ENCODE assay signal across 11 cellular contexts in genomic region chr9:113012492-113012891, GRCh38. TPM values are rescaled to one million over a fixed set of nuclear protein-coding genes. Genes with fewer than 3 reads are reported as not detected.
DNase-seq lines count a peak whose midpoint lies in the region; ATAC-seq and TF ChIP-seq lines count a peak whose summit lies in the region.
"Had no signal": no experiment of that assay in that cellular context is flagged by ENCODE, and none has a peak within 500 bp of the region (broad histone marks: within the 10 kb centered on the region; RNA-seq: fewer than 3 reads in every experiment).

No MANE protein-coding gene starts in this region.

- H3K36me3 ChIP-seq in heart left ventricle (no peaks in the 10 kb centered on the region), brain microvascular endothelial cell (replicated peaks) (no peaks in the 10 kb centered on the region), left lung (no peaks in the 10 kb centered on the region), tibial artery (peaks cover 0 to 21% (median 3%) of the 10 kb centered on the region in 3 donors), thyroid gland (no peaks in the 10 kb centered on the region)
- H3K36me3 ChIP-seq: BLaER1 had no signal

- TF ChIP-seq POLR2A in heart left ventricle (IDR thresholded peaks at IDR 0.05) = no peak
- TF ChIP-seq POLR2A in thyroid gland (IDR thresholded peaks at IDR 0.05) = no peak

- no peak overlapping the region for H3K27ac ChIP-seq in heart left ventricle
- H3K27ac ChIP-seq in brain microvascular endothelial cell = no peak overlapping the region
- no peak overlapping the region for H3K27ac ChIP-seq in left lung
- H3K27ac ChIP-seq in tibial artery = no peak overlapping the region
- H3K27ac ChIP-seq in thyroid gland = no peak overlapping the region
- H3K27ac ChIP-seq: BLaER1 had no signal

- peak overlapping the region; percentile 17 to 64 (median 46) for H3K4me3 ChIP-seq in heart left ventricle
- peak overlapping the region; percentile 62 for H3K4me3 ChIP-seq in brain microvascular endothelial cell (ENCODE audit: low read depth, low read length)
- peak overlapping the region; percentile 16 to 29 for H3K4me3 ChIP-seq in left lung
- peak overlapping the region; percentile 33 to 43 for H3K4me3 ChIP-seq in tibial artery
- H3K4me3 ChIP-seq in thyroid gland (replicated peaks in 1 of 3) = no peak overlapping the region
- H3K4me3 ChIP-seq: BLaER1 had no signal

- H3K4me1 ChIP-seq in heart left ventricle = no peaks in the 10 kb centered on the region
- no peaks in the 10 kb centered on the region for H3K4me1 ChIP-seq in left lung
- H3K4me1 ChIP-seq in tibial artery = peaks cover 0 to 3% (median 0%) of the 10 kb centered on the region in 4 donors
- no peaks in the 10 kb centered on the region for H3K4me1 ChIP-seq in thyroid gland
- H3K4me1 ChIP-seq: BLaER1 had no signal

- intact Hi-C loops in heart left ventricle (cut with DNase I) = no loop called here
- intact Hi-C loops in left cardiac atrium (cut with DNase I) = no loop called here
- intact Hi-C loops in left lung (cut with DNase I) = no loop called here
- intact Hi-C loops in tibial artery (cut with DNase I; ENCODE audit: low total_unique reads) = no loop called here
- intact Hi-C loops in thyroid gland (cut with DNase I) = no loop called here

- no peak for DNase-seq in heart left ventricle
- DNase-seq in left cardiac atrium = no peak
- no peak for DNase-seq in brain microvascular endothelial cell
- no peak for DNase-seq in left lung
- DNase-seq in tibial artery = no peak
- no peak for DNase-seq in thyroid gland
- DNase-seq in GDM1 (lab: John Stamatoyannopoulos, UW) = no peak

- ATAC-seq in heart left ventricle (no peak), left cardiac atrium (no peak), left lung (no peak), GM19395 (IDR thresholded peaks at IDR 0.05; ENCODE audit: unreplicated experiment) (no peak)
- ATAC-seq: HCT116 had no signal

- peaks cover 0 to 57% (median 8%) of the 10 kb centered on the region in 12 donors for H3K9me3 ChIP-seq in heart left ventricle
- peaks cover 0 to 70% of the 10 kb centered on the region in 2 donors for H3K9me3 ChIP-seq in left lung
- H3K9me3 ChIP-seq in tibial artery = peaks cover 0 to 61% (median 8%) of the 10 kb centered on the region in 3 donors
- no peaks in the 10 kb centered on the region for H3K9me3 ChIP-seq in thyroid gland

- in situ Hi-C loops in brain microvascular endothelial cell (cut with HindIII; ENCODE audit: low pct_ligation_motif_present, low sequenced_read_pairs) = no loop called here

- no peak for TF ChIP-seq CTCF in heart left ventricle (IDR thresholded peaks at IDR 0.05)
- no peak for TF ChIP-seq CTCF in brain microvascular endothelial cell (IDR thresholded peaks at IDR 0.05; ENCODE audit: low read depth, low read length, missing control alignments)
- TF ChIP-seq CTCF in left lung (IDR thresholded peaks at IDR 0.05) = no peak
- no peak for TF ChIP-seq CTCF in tibial artery (IDR thresholded peaks at IDR 0.05)
- TF ChIP-seq CTCF in thyroid gland (IDR thresholded peaks at IDR 0.05) = no peak

- H3K27me3 ChIP-seq in heart left ventricle (no peaks in the 10 kb centered on the region), brain microvascular endothelial cell (replicated peaks) (no peaks in the 10 kb centered on the region), left lung (peaks cover 0 to 16% of the 10 kb centered on the region in 2 donors), tibial artery (no peaks in the 10 kb centered on the region), thyroid gland (no peaks in the 10 kb centered on the region)
- H3K27me3 ChIP-seq: BLaER1 had no signal

- WGBS in heart left ventricle, 4 donors = 20 to 28% (median 22%) methylated on average over 9 of the region's 9 CpGs
- 28 to 30% methylated on average over 9 of the region's 9 CpGs for WGBS in thyroid gland, 2 donors

RNA-seq across cellular contexts. Expression of gene ZNF883, which starts 0.5 kb away (rescaled TPM):
- total RNA-seq in heart left ventricle (10 to 100 TPM in 1 of 9 donors, 1 to 10 TPM in 8; 1.2 to 11.0 (median 6.2) TPM), left cardiac atrium (1 to 10 TPM; 2.8 to 6.0 TPM), left lung (1 to 10 TPM; 1.0 to 3.4 TPM), thyroid gland (1 to 10 TPM in 1 of 4 donors, under 1 TPM in 3; 0.33 to 3.0 (median 0.59) TPM)
- 1 to 10 TPM; 1.2 to 5.1 TPM for polyA plus RNA-seq in heart left ventricle
- total RNA-seq: OCI-LY7 had no signal

RNA-seq across cellular contexts. Expression of gene ZFP37, which starts 44.0 kb away (rescaled TPM):
- total RNA-seq in heart left ventricle (1 to 10 TPM in 5 of 9 donors, under 1 TPM in 4; 0.51 to 3.1 (median 1.0) TPM), left cardiac atrium (1 to 10 TPM; 2.0 to 2.4 TPM), left lung (1 to 10 TPM; 1.8 to 2.2 TPM), thyroid gland (1 to 10 TPM; 3.2 to 5.8 (median 4.6) TPM)
- 1 to 10 TPM in 1 of 2 donors, under 1 TPM in 1; 0.34 to 1.1 TPM for polyA plus RNA-seq in heart left ventricle

Comparison
In these comparisons a context has a peak if more than half of its experiments do, and no peak if none do; other contexts are left out.
1. H3K4me3 ChIP-seq: peak in heart left ventricle (12 of 12), brain microvascular endothelial cell (single experiment), left lung (2 of 2) and tibial artery (2 of 2); none in thyroid gland (0 of 3).